9 cellular contexts compared by ENCODE assay signal in the genomic region with DNA sequence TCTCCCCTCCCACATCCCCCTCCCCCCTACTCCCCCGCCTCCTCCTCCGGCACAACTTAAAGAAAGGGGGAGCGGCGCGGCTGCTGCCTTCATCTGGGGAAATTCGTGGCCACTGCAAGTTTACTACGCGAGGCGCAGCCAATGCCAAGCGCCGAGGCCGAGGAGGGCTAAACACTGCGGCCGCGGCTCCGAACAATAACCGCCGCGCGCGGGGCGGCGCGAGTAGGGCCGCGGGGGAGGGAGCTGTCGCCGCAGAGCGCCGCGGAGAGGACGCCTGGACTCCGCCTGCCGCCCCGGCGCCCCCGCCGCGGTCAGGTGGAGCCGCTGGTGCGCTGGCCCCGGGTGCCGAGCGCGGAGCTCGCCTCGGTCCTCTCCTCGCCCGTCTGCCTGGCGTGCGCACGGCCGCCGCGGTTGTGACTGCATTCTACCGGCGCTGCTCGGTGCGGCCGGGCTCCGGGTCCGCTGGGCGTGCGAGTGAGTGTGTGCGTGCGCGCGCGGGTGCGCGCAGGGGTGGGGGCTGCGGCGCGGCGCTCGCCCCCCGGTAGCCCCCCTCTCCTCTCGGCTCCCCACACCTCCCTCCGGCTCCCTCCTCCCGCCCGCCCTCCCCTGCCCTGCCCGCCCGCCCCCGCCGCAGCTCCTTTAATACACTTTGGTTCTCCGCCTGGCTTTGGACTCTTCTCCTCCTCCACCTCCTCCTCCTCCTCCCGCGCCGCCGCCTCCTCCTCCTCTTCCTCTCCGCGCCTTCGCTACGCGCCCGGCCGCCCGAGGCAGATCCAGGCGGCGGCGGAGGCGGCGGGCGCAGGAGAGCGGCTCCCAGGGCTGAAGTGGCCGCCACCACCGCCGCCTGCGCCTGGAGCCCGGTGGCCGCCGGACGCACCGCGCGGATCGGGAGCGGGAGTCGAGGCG. TPM values are rescaled to one million over a fixed set of nuclear protein-coding genes. Genes with fewer than 3 reads are reported as not detected.
DNase-seq lines count a peak whose midpoint lies in the region; ATAC-seq, FAIRE-seq and TF ChIP-seq lines count a peak whose summit lies in the region.
"Had no signal": no experiment of that assay in that cellular context is flagged by ENCODE, and none has a peak within 500 bp of the region (broad histone marks: within the 10 kb centered on the region; RNA-seq: fewer than 3 reads in every experiment).

TSS of gene ZIC2 (plus strand) at position 670 of the 906 bp plus-strand sequence. CDS start 281 bp downstream, outside the sequence.

- H3K27ac ChIP-seq in SU-DHL-6 (ENCODE audit: low read depth, low read length): no peak within 1 kb of the TSS
- H3K27ac ChIP-seq in endothelial cell of umbilical vein (ENCODE audit: insufficient read depth, low read depth, low read length): no peak within 1 kb of the TSS

- no peak for TF ChIP-seq CTCF in SU-DHL-6 (IDR thresholded peaks at IDR 0.05; ENCODE audit: insufficient read depth, low read length, poor library complexity, severe bottlenecking)
- TF ChIP-seq CTCF in endothelial cell of umbilical vein (IDR thresholded peaks at IDR 0.05; ENCODE audit: extremely low read depth in 1 of 2, insufficient read depth in 1 of 2, low read depth in 1 of 2, low read length in 2 of 2): no peak

- H3K4me2 ChIP-seq in SU-DHL-6 (ENCODE audit: low read depth, low read length, poor library complexity, severe bottlenecking): peak within 1 kb of the TSS; percentile 50
- H3K4me2 ChIP-seq in endothelial cell of umbilical vein (ENCODE audit: insufficient read depth, low read length): peak within 1 kb of the TSS; percentile 50

- H3K9me3 ChIP-seq in SU-DHL-6 (ENCODE audit: insufficient read depth, low read length) (no peaks in the 10 kb centered on the region), endothelial cell of umbilical vein (replicated peaks; ENCODE audit: control insufficient read depth, insufficient read depth, low read length) (no peaks in the 10 kb centered on the region)

- TF ChIP-seq POLR2A in endothelial cell of umbilical vein (IDR thresholded peaks at IDR 0.05; ENCODE audit: low read depth, low read length): no peak

- no peaks in the 10 kb centered on the region for H3K36me3 Mint-ChIP-seq in IgD-negative memory B cell
- peaks cover 8 to 25% (median 19%) of the 10 kb centered on the region in 3 donors for H3K36me3 Mint-ChIP-seq in naive thymus-derived CD8-positive, alpha-beta T cell

- POLR2A ChIA-PET in endothelial cell of umbilical vein (lab: Charles Lee): no interaction called here
- POLR2A ChIA-PET in naive thymus-derived CD8-positive, alpha-beta T cell (lab: Charles Lee): interaction anchor here (0.6 to 3.1 kb wide), 7 partner anchors 10 to 986 kb away, joined by 3 to 13 read pairs (median 4); partner anchors contain the start of gene ZIC5

- CTCF ChIA-PET in endothelial cell of umbilical vein (lab: Charles Lee): interaction anchor here (1.0 to 1.8 kb wide), 3 partner anchors 253 to 533 kb away, joined by 3 to 9 read pairs (median 5); no protein-coding TSS in a partner anchor

- H3K27me3 ChIP-seq in SU-DHL-6 (ENCODE audit: low read length): no peaks in the 10 kb centered on the region
- peaks cover 66 to 91% of the 10 kb centered on the region in 2 experiments for H3K27me3 ChIP-seq in endothelial cell of umbilical vein (ENCODE audit: control insufficient read depth in 2 of 2, insufficient read depth in 2 of 2, low read length in 2 of 2)

- H3K4me3 ChIP-seq in SU-DHL-6 (ENCODE audit: insufficient read depth, low read length, poor library complexity, severe bottlenecking) (peak within 1 kb of the TSS; percentile 52), endothelial cell of umbilical vein (replicated peaks in 1 of 3; ENCODE audit: insufficient read depth in 1 of 3, low read depth in 1 of 3, low read length in 3 of 3) (peak within 1 kb of the TSS in 1 of 3 experiments; percentile 34)

- intact Hi-C loops in endothelial cell of umbilical vein (cut with micrococcal nuclease): loop anchor here (5.0 kb wide), 1 partner anchor 256 kb away; no protein-coding TSS in a partner anchor

- no peaks in the 10 kb centered on the region for H3K36me3 ChIP-seq in SU-DHL-6 (ENCODE audit: low read length)
- H3K36me3 ChIP-seq in endothelial cell of umbilical vein (ENCODE audit: control insufficient read depth in 2 of 2, extremely low read depth in 1 of 2, insufficient read depth in 2 of 2, low read length in 2 of 2): no peaks in the 10 kb centered on the region

- peaks cover 0 to 19% (median 3%) of the 10 kb centered on the region in 3 donors for H3K4me1 Mint-ChIP-seq in IgD-negative memory B cell
- H3K4me1 Mint-ChIP-seq in naive thymus-derived CD8-positive, alpha-beta T cell: peaks cover 10 to 25% (median 20%) of the 10 kb centered on the region in 4 donors

- H3K27ac Mint-ChIP-seq in IgD-negative memory B cell: peak within 1 kb of the TSS; percentile 91 to 99 (median 95)
- H3K27ac Mint-ChIP-seq in naive thymus-derived CD8-positive, alpha-beta T cell: peak within 1 kb of the TSS in 3 of 10 donors; percentile 37 to 94 (median 80)

- no peaks in the 10 kb centered on the region for H3F3A ChIP-seq in SU-DHL-6 (ENCODE audit: insufficient read depth)

- H3K79me2 ChIP-seq in SU-DHL-6 (ENCODE audit: insufficient read depth, low read length): no peaks in the 10 kb centered on the region
- no peaks in the 10 kb centered on the region for H3K79me2 ChIP-seq in endothelial cell of umbilical vein (ENCODE audit: control insufficient read depth, insufficient read depth, low read length)

- no TSS peak for BruUV-seq in endothelial cell of umbilical vein (replicated peaks; lab: Mats Ljungman, UMichigan)

- peak; percentile 19 to 24 for ATAC-seq in naive thymus-derived CD8-positive, alpha-beta T cell
- ATAC-seq in GM18519 (IDR thresholded peaks at IDR 0.05; ENCODE audit: low FRiP score, unreplicated experiment) (no peak), GM21390 (IDR thresholded peaks at IDR 0.05; ENCODE audit: unreplicated experiment) (no peak)

- dilution Hi-C loops in endothelial cell of umbilical vein (cut with MboI; ENCODE audit: extremely low pct_ligation_motif_present, low sequenced_read_pairs): no loop called here

- DNase-seq in DMS153 (lab: John Stamatoyannopoulos, UW) (peak; percentile 58), endothelial cell of umbilical vein (ENCODE audit: low read depth, low spot score) (no peak), 8988T (no peak)
- peak in 1 of 10 donors; percentile 26 for DNase-seq in naive thymus-derived CD8-positive, alpha-beta T cell

- peak within 1 kb of the TSS; percentile 52 to 85 (median 58) for H3K4me3 Mint-ChIP-seq in IgD-negative memory B cell
- H3K4me3 Mint-ChIP-seq in naive thymus-derived CD8-positive, alpha-beta T cell: peak within 1 kb of the TSS; percentile 41 to 83 (median 59)

- peaks cover 0 to 23% (median 5%) of the 10 kb centered on the region in 3 donors for H3K9me3 Mint-ChIP-seq in IgD-negative memory B cell
- peaks cover 0 to 47% (median 20%) of the 10 kb centered on the region in 9 donors for H3K9me3 Mint-ChIP-seq in naive thymus-derived CD8-positive, alpha-beta T cell

- H3K4me1 ChIP-seq in endothelial cell of umbilical vein (ENCODE audit: control insufficient read depth, extremely low read depth, insufficient read depth, low read length): peaks cover 5% of the 10 kb centered on the region

- no peak for FAIRE-seq in endothelial cell of umbilical vein (lab: Jason Lieb, UNC)
- FAIRE-seq: TTC549 had no signal

- no peaks in the 10 kb centered on the region for H3K9me2 ChIP-seq in SU-DHL-6 (replicated peaks; ENCODE audit: insufficient read depth, low read length)

- H3K9ac ChIP-seq in SU-DHL-6 (ENCODE audit: low read length) (peak within 1 kb of the TSS; percentile 37; the same call in 1 of the 2 replicates), endothelial cell of umbilical vein (replicated peaks; ENCODE audit: extremely low read depth, insufficient read depth, low read length) (no peak within 1 kb of the TSS)

- peaks cover 56% of the 10 kb centered on the region for H3K27me3 Mint-ChIP-seq in IgD-negative memory B cell
- peaks cover 30 to 65% (median 51%) of the 10 kb centered on the region in 5 donors for H3K27me3 Mint-ChIP-seq in naive thymus-derived CD8-positive, alpha-beta T cell

- no peaks in the 10 kb centered on the region for H3K9me1 ChIP-seq in endothelial cell of umbilical vein (replicated peaks; ENCODE audit: control insufficient read depth, extremely low read depth, insufficient read depth, low read length)

- no peaks in the 10 kb centered on the region for H4K20me1 ChIP-seq in SU-DHL-6 (ENCODE audit: low read depth, low read length)
- no peaks in the 10 kb centered on the region for H4K20me1 ChIP-seq in endothelial cell of umbilical vein (replicated peaks; ENCODE audit: control insufficient read depth, extremely low read depth, insufficient read depth, low read length)

- H2AFZ ChIP-seq in SU-DHL-6 (ENCODE audit: low read depth, low read length, severe bottlenecking) (peak within 1 kb of the TSS; percentile 41), endothelial cell of umbilical vein (ENCODE audit: low read depth, low read length) (peak within 1 kb of the TSS; percentile 4)

TF ChIP-seq in endothelial cell of umbilical vein, 7 proteins besides CTCF, POLR2A, EP300 and RAD21:
- TF ChIP-seq POLR2AphosphoS5 (IDR thresholded peaks at IDR 0.05; ENCODE audit: insufficient read depth, low read depth, low read length): no peak
- TF ChIP-seq MYC (IDR thresholded peaks at IDR 0.05; ENCODE audit: low read depth, low read length): no peak
- TF ChIP-seq GATA2 (IDR thresholded peaks at IDR 0.05; ENCODE audit: insufficient read depth, insufficient read length, low read depth, low read length): no peak
- no peak for TF ChIP-seq JUN (IDR thresholded peaks at IDR 0.05; ENCODE audit: borderline replicate concordance, insufficient read depth, insufficient read length, low read depth)
- TF ChIP-seq, protein P1, sequence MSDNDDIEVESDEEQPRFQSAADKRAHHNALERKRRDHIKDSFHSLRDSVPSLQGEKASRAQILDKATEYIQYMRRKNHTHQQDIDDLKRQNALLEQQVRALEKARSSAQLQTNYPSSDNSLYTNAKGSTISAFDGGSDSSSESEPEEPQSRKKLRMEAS (IDR thresholded peaks at IDR 0.05; ENCODE audit: insufficient read depth, insufficient read length): no peak
- TF ChIP-seq FOS (IDR thresholded peaks at IDR 0.05; ENCODE audit: borderline replicate concordance, insufficient read depth, low read length): no peak
- no peak for TF ChIP-seq EZH2 (IDR thresholded peaks at IDR 0.05; ENCODE audit: borderline replicate concordance, low read depth, low read length, severe bottlenecking)

RNA-seq across cellular contexts. Expression of gene ZIC2, which starts in this region (rescaled TPM):
- polyA plus RNA-seq in IgD-negative memory B cell (not detected), endothelial cell of umbilical vein (0.03 TPM in 1 of 2 replicates, not detected in the other)
- total RNA-seq in endothelial cell of umbilical vein: not detected in 2 replicates
- polyA plus RNA-seq in endothelial cell of umbilical vein (2011; cell fraction: cytosol; rRNA removed): not detected in 2 replicates
- not detected in 2 replicates for polyA plus RNA-seq in endothelial cell of umbilical vein (2011; cell fraction: nucleus; rRNA removed)
- not detected in 2 replicates for polyA plus RNA-seq in endothelial cell of umbilical vein (2012)
- polyA minus RNA-seq in endothelial cell of umbilical vein: not detected in 2 replicates
- 7.9 TPM for polyA minus RNA-seq in endothelial cell of umbilical vein (2011; cell fraction: cytosol; rRNA and poly(A)+ RNA removed)
- not detected in 2 replicates for polyA minus RNA-seq in endothelial cell of umbilical vein (2011; cell fraction: nucleus; rRNA and poly(A)+ RNA removed)
- not detected for total RNA-seq in naive thymus-derived CD8-positive, alpha-beta T cell
- polyA plus RNA-seq in naive thymus-derived CD8-positive, alpha-beta T cell: not detected

Comparison
In these comparisons a context has a peak if more than half of its experiments do, and no peak if none do; other contexts are left out.
1. Peak in ATAC-seq in naive thymus-derived CD8-positive, alpha-beta T cell; RNA of the gene not detected or under 1 TPM.